In the genomic region with DNA sequence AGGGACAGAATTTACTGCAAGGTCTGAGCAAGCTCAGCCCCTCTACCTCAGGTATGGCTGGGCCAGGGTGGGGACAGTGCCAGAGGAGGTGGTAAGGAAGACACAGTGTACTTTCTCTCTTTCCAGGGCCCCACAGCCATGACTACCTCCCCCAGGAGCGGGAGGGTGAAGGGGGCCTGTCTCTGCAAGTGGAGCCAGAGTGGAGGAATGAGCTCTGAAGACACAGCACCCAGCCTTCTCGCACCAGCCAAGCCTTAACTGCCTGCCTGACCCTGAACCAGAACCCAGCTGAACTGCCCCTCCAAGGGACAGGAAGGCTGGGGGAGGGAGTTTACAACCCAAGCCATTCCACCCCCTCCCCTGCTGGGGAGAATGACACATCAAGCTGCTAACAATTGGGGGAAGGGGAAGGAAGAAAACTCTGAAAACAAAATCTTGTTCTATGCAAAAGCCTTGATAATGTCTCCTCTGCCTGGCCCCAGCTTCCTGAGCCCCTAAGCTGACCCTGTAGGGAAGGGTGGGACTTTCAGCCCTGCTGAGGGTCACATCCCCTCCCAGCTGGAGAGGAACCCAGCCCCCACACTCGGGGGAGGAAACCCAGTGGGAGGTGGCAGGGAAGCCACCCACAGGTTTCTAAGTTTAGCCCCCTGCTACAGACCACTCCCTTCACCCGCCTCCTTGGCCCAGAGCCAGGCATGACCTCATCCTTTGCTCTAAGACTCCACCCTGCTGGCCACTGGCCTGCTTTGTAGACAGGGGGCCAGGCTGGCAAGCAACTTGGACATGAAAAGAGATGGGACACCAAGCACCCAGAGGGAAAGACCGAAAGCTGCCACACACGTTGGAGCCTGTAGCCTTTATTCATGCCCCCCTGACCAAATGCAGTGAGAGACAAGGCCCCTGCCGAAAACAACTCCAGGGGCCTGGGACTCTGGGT, we compare ENCODE assay signal across 1 cellular context.
A peak's percentile ranks its signal among the peaks of the same experiment; 100 is the strongest.
TF ChIP-seq lines count a peak whose summit lies in the region.

No MANE protein-coding gene starts in this region.

TF ChIP-seq in A549, 52 proteins besides CTCF, POLR2A, EP300 and RAD21 (continued from another document):
- TF ChIP-seq NR3C1 (IDR thresholded peaks at IDR 0.05) (no peak), ZC3H11A (IDR thresholded peaks at IDR 0.05) (no peak), MAZ (IDR thresholded peaks at IDR 0.05; ENCODE audit: borderline replicate concordance, low read depth, low read length) (no peak), JUN (IDR thresholded peaks at IDR 0.05) (peak; percentile 25 to 65; a peak in 3 of 5 replicates), JUNB (IDR thresholded peaks at IDR 0.05) (peak; percentile 13; the same call in 1 of the 2 replicates), ESRRA (IDR thresholded peaks at IDR 0.05; ENCODE audit: borderline replicate concordance, low read length) (no peak), MAFK (IDR thresholded peaks at IDR 0.05; ENCODE audit: partially characterized antibody) (no peak), HDAC2 (IDR thresholded peaks at IDR 0.05) (no peak), POLR2AphosphoS2 (conservative IDR thresholded peaks at IDR 0.05; ENCODE audit: low read length) (no peak), ZFP36 (IDR thresholded peaks at IDR 0.05; ENCODE audit: borderline replicate concordance, partially characterized antibody) (no peak), RNF2 (IDR thresholded peaks at IDR 0.05; ENCODE audit: borderline replicate concordance, low read depth) (no peak), HOXB13 (CRISPR knock-in tag; IDR thresholded peaks at IDR 0.05; ENCODE audit: low read depth) (no peak), HEYL (CRISPR knock-in tag; IDR thresholded peaks at IDR 0.05) (no peak), SREBF2 (IDR thresholded peaks at IDR 0.05) (no peak), NPAS2 (CRISPR knock-in tag; IDR thresholded peaks at IDR 0.05; ENCODE audit: borderline replicate concordance) (no peak), ZSCAN20 (CRISPR knock-in tag; IDR thresholded peaks at IDR 0.05) (no peak), CBX8 (IDR thresholded peaks at IDR 0.05) (no peak), CHD4 (IDR thresholded peaks at IDR 0.05; ENCODE audit: borderline replicate concordance) (no peak), BHLHE40 (IDR thresholded peaks at IDR 0.05; ENCODE audit: low read depth, low read length) (no peak), HOXA7 (CRISPR knock-in tag; IDR thresholded peaks at IDR 0.05) (no peak), EHMT2 (IDR thresholded peaks at IDR 0.05; ENCODE audit: low read depth) (no peak), GATA3 (IDR thresholded peaks at IDR 0.05; ENCODE audit: borderline replicate concordance) (peak; percentile 44; the same call in 1 of the 2 replicates)
- TF ChIP-seq, protein P1, sequence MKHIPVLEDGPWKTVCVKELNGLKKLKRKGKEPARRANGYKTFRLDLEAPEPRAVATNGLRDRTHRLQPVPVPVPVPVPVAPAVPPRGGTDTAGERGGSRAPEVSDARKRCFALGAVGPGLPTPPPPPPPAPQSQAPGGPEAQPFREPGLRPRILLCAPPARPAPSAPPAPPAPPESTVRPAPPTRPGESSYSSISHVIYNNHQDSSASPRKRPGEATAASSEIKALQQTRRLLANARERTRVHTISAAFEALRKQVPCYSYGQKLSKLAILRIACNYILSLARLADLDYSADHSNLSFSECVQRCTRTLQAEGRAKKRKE (CRISPR knock-in tag; IDR thresholded peaks at IDR 0.05; ENCODE audit: low read depth): no peak
- TF ChIP-seq, protein P2, sequence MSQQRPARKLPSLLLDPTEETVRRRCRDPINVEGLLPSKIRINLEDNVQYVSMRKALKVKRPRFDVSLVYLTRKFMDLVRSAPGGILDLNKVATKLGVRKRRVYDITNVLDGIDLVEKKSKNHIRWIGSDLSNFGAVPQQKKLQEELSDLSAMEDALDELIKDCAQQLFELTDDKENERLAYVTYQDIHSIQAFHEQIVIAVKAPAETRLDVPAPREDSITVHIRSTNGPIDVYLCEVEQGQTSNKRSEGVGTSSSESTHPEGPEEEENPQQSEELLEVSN (IDR thresholded peaks at IDR 0.05; ENCODE audit: borderline replicate concordance, low read depth): no peak
- TF ChIP-seq, protein P3, sequence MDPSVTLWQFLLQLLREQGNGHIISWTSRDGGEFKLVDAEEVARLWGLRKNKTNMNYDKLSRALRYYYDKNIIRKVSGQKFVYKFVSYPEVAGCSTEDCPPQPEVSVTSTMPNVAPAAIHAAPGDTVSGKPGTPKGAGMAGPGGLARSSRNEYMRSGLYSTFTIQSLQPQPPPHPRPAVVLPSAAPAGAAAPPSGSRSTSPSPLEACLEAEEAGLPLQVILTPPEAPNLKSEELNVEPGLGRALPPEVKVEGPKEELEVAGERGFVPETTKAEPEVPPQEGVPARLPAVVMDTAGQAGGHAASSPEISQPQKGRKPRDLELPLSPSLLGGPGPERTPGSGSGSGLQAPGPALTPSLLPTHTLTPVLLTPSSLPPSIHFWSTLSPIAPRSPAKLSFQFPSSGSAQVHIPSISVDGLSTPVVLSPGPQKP (IDR thresholded peaks at IDR 0.05; ENCODE audit: low read depth, low read length): no peak
- TF ChIP-seq, protein P4, sequence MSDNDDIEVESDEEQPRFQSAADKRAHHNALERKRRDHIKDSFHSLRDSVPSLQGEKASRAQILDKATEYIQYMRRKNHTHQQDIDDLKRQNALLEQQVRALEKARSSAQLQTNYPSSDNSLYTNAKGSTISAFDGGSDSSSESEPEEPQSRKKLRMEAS (IDR thresholded peaks at IDR 0.05): no peak
